1 cellular context compared by ENCODE assay signal in genomic region chr2:217959723-217960122, GRCh38.
TF ChIP-seq lines count a peak whose summit lies in the region.

No MANE protein-coding gene starts in this region.

TF ChIP-seq in IMR-90, 13 proteins besides CTCF, POLR2A, EP300 and RAD21 (continued from another document):
- TF ChIP-seq RFX5 (IDR thresholded peaks at IDR 0.05; ENCODE audit: low read depth, low read length) (no peak), MXI1 (IDR thresholded peaks at IDR 0.05; ENCODE audit: borderline replicate concordance, low read depth, low read length) (no peak), USF2 (IDR thresholded peaks at IDR 0.05; ENCODE audit: low read depth, low read length) (no peak), BHLHE40 (IDR thresholded peaks at IDR 0.05; ENCODE audit: low read depth, low read length) (peak; percentile 82), CHD1 (IDR thresholded peaks at IDR 0.05; ENCODE audit: low read depth, low read length) (no peak)
